17 cellular contexts compared by ENCODE assay signal in the genomic region with DNA sequence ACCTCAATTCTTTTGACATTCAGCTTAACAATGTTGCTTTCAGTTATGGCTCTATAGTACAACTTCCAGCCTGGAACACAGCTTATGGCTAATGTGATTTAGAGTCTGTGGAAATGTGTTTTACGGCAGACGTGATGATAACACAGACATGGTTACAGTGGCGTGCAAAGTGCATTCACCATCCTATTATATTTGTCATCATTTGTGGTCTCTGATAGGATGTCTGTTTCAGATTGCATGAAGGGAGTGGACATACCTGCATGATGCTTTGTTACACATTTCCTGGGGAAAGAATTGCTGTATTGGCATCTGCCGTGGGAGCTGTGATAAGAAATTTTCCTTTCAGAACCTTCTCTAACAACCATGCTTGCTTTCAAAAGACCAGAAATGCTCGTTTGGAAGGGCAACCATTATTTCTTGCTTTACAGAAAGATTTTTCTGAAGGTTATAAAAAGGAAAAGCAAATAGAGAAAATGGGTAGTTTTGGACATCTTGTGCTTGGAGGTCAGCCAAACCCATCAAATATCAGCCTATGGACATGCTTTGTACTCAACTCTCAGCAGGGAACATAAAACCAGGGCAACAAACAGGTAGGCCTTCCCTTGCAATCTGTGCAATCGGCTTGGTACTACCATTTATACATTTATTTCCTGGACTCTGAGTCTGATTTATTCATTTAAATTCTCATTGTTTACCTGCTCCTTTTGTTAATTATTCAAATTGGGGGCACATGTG.
DNase-seq lines count a peak whose midpoint lies in the region; FAIRE-seq and TF ChIP-seq lines count a peak whose summit lies in the region.
"Had no signal": no experiment of that assay in that cellular context is flagged by ENCODE, and none has a peak within 500 bp of the region (broad histone marks: within the 10 kb centered on the region; RNA-seq: fewer than 3 reads in every experiment).

No MANE protein-coding gene starts in this region.

- no peak for TF ChIP-seq CTCF in D721Med (IDR thresholded peaks at IDR 0.05; ENCODE audit: insufficient read depth, missing control alignments)
- no peak for TF ChIP-seq CTCF in cardiac fibroblast (IDR thresholded peaks at IDR 0.05; ENCODE audit: low read depth, low read length)

- H3K4me1 Mint-ChIP-seq in activated naive CD4-positive, alpha-beta T cell treated with anti-CD3 and anti-CD28 coated beads, Interleukin-2, amount 10 ng/mL, durations not matched to agents 7 days and 5 days: no peaks in the 10 kb centered on the region

- no peaks in the 10 kb centered on the region for H3K9me3 ChIP-seq in SJCRH30 (replicated peaks)
- H3K9me3 ChIP-seq: BLaER1 treated with 17β-estradiol and CSF1 and Interleukin-3, amounts not matched to agents 10 nM and 100 nM had no signal

- H3K4me1 ChIP-seq in SJCRH30: no peaks in the 10 kb centered on the region
- H3K4me1 ChIP-seq: BLaER1 treated with 17β-estradiol and CSF1 and Interleukin-3, amounts not matched to agents 10 nM and 100 nM had no signal

- DNase-seq in D721Med (ENCODE audit: insufficient read length, low spot score): no peak
- DNase-seq in H4 (ENCODE audit: low spot score): peak; percentile 22
- peak; percentile 5 for DNase-seq in NCI-H2227 treated with DMSO at 0.1 percent for 48 hours (lab: John Stamatoyannopoulos, UW)
- peak; percentile 12 to 50 for DNase-seq in cardiac fibroblast (ENCODE audit: low read depth in 2 of 2)
- no peak for DNase-seq in GF-D8 (lab: John Stamatoyannopoulos, UW)
- no peak for DNase-seq in SJCRH30
- no peak for DNase-seq in activated naive CD4-positive, alpha-beta T cell treated with anti-CD3 and anti-CD28 coated beads, Interleukin-2, amount 10 ng/mL, durations not matched to agents 7 days and 5 days
- DNase-seq in NOMO-1 treated with dmso at 0.1 percent for 144 hours (lab: John Stamatoyannopoulos, UW; ENCODE audit: unreplicated experiment): no peak
- DNase-seq: DMS153, NCI-H2029, NCI-H345, NCI-H774, T-helper 1 cell had no signal

- no peaks in the 10 kb centered on the region for H3K36me3 ChIP-seq in SJCRH30
- H3K36me3 ChIP-seq: BLaER1 treated with 17β-estradiol and CSF1 and Interleukin-3, amounts not matched to agents 10 nM and 100 nM had no signal

- peak; percentile 16 for FAIRE-seq in D721Med (lab: Jason Lieb, UNC)
- FAIRE-seq: GM12878, GM18507 had no signal

- H3K27ac ChIP-seq in SJCRH30: no peak overlapping the region
- H3K27ac ChIP-seq: BLaER1 treated with 17β-estradiol and CSF1 and Interleukin-3, amounts not matched to agents 10 nM and 100 nM; RWPE1 had no signal

- no peaks in the 10 kb centered on the region for H3K9me3 Mint-ChIP-seq in activated naive CD4-positive, alpha-beta T cell treated with anti-CD3 and anti-CD28 coated beads, Interleukin-2, amount 10 ng/mL, durations not matched to agents 7 days and 5 days

- H3K27ac Mint-ChIP-seq in activated naive CD4-positive, alpha-beta T cell treated with anti-CD3 and anti-CD28 coated beads, Interleukin-2, amount 10 ng/mL, durations not matched to agents 7 days and 5 days: no peak overlapping the region

- CTCF ChIA-PET in activated naive CD4-positive, alpha-beta T cell treated with anti-CD3 and anti-CD28 coated beads, Interleukin-2, amount 10 ng/mL, durations not matched to agents 7 days and 5 days (lab: Charles Lee): no interaction called here

- H3K4me3 ChIP-seq in cardiac fibroblast (replicated peaks in 1 of 2; ENCODE audit: low read depth in 2 of 2, low read length in 2 of 2) (no peak overlapping the region), SJCRH30 (no peak overlapping the region)
- H3K4me3 ChIP-seq: BLaER1 treated with 17β-estradiol and CSF1 and Interleukin-3, amounts not matched to agents 10 nM and 100 nM; GM12878 had no signal

- no peak overlapping the region for H3K4me3 Mint-ChIP-seq in activated naive CD4-positive, alpha-beta T cell treated with anti-CD3 and anti-CD28 coated beads, Interleukin-2, amount 10 ng/mL, durations not matched to agents 7 days and 5 days

- H3K27me3 Mint-ChIP-seq in activated naive CD4-positive, alpha-beta T cell treated with anti-CD3 and anti-CD28 coated beads, Interleukin-2, amount 10 ng/mL, durations not matched to agents 7 days and 5 days: no peaks in the 10 kb centered on the region

- H3K36me3 Mint-ChIP-seq in activated naive CD4-positive, alpha-beta T cell treated with anti-CD3 and anti-CD28 coated beads, Interleukin-2, amount 10 ng/mL, durations not matched to agents 7 days and 5 days: no peaks in the 10 kb centered on the region

- no peaks in the 10 kb centered on the region for H3K27me3 ChIP-seq in SJCRH30
- H3K27me3 ChIP-seq: BLaER1 treated with 17β-estradiol and CSF1 and Interleukin-3, amounts not matched to agents 10 nM and 100 nM had no signal

Comparison
In these comparisons a context has a peak if more than half of its experiments do, and no peak if none do; other contexts are left out.
1. DNase-seq: peak in H4 (single experiment), NCI-H2227 treated with DMSO at 0.1 percent for 48 hours (single experiment) and cardiac fibroblast (2 of 2); none in D721Med (single experiment), GF-D8 (single experiment), SJCRH30 (0 of 2), activated naive CD4-positive, alpha-beta T cell treated with anti-CD3 and anti-CD28 coated beads, Interleukin-2, amount 10 ng/mL, durations not matched to agents 7 days and 5 days (single experiment) and NOMO-1 treated with dmso at 0.1 percent for 144 hours (single experiment).